ENCODE assay signal across 13 cellular contexts in genomic region chr10:60703266-60704041, GRCh38.
"Had no signal": no experiment of that assay in that cellular context is flagged by ENCODE, and none has a peak within 500 bp of the region (broad histone marks: within the 10 kb centered on the region; RNA-seq: fewer than 3 reads in every experiment).

No MANE protein-coding gene starts in this region.

- H3K36me3 ChIP-seq: left ventricle myocardium inferior, pancreas, SJSA1, tibial nerve had no signal

- H3K27me3 Mint-ChIP-seq: activated CD4-positive, alpha-beta T cell treated with anti-CD3 and anti-CD28 coated beads, Interleukin-2, amount 10 ng/mL, durations not matched to agents 7 days and 5 days had no signal

- DNase-seq: activated CD4-positive, alpha-beta T cell treated with anti-CD3 and anti-CD28 coated beads, Interleukin-2, amount 10 ng/mL, durations not matched to agents 7 days and 5 days; amygdala; dermis blood vessel endothelial cell; kidney; left ventricle myocardium inferior; pancreas; retina; small intestine; SW 1271 had no signal

- ATAC-seq: WTC11 had no signal

- H3K4me3 ChIP-seq: left ventricle myocardium inferior, pancreas, SJSA1, tibial nerve had no signal

- H3K4me3 Mint-ChIP-seq: activated CD4-positive, alpha-beta T cell treated with anti-CD3 and anti-CD28 coated beads, Interleukin-2, amount 10 ng/mL, durations not matched to agents 7 days and 5 days; activated naive CD8-positive, alpha-beta T cell; WTC11 had no signal

- H3K9me3 ChIP-seq: pancreas, SJSA1 had no signal

- H3K27me3 ChIP-seq: pancreas, SJSA1, tibial nerve had no signal

- H3K4me1 ChIP-seq: left ventricle myocardium inferior, pancreas, SJSA1 had no signal

- H3K27ac Mint-ChIP-seq: activated CD4-positive, alpha-beta T cell treated with anti-CD3 and anti-CD28 coated beads, Interleukin-2, amount 10 ng/mL, durations not matched to agents 7 days and 5 days; activated naive CD8-positive, alpha-beta T cell; WTC11 had no signal

- H3K27ac ChIP-seq: left ventricle myocardium inferior, SJSA1, tibial nerve had no signal

- H3K36me3 Mint-ChIP-seq: activated naive CD8-positive, alpha-beta T cell had no signal
